Comparison of ENCODE assay signal across 12 cellular contexts in genomic region chr10:132417957-132418441, GRCh38. TPM values are rescaled to one million over a fixed set of nuclear protein-coding genes. Genes with fewer than 3 reads are reported as not detected.
DNase-seq lines count a peak whose midpoint lies in the region; ATAC-seq, FAIRE-seq and TF ChIP-seq lines count a peak whose summit lies in the region.
"Had no signal": no experiment of that assay in that cellular context is flagged by ENCODE, and none has a peak within 500 bp of the region (broad histone marks: within the 10 kb centered on the region; RNA-seq: fewer than 3 reads in every experiment).

No MANE protein-coding gene starts in this region.

- no peak overlapping the region for H3K27ac Mint-ChIP-seq in CD4-positive, alpha-beta T cell
- H3K27ac Mint-ChIP-seq: activated naive CD8-positive, alpha-beta T cell treated with anti-CD3 and anti-CD28 coated beads, Interleukin-2, amount 10 ng/mL, durations not matched to agents 7 days and 5 days had no signal

- no peak overlapping the region for H4K5ac ChIP-seq in mesendoderm (ENCODE audit: low read length)

- no peak overlapping the region for H2BK15ac ChIP-seq in mesendoderm (replicated peaks; ENCODE audit: low read depth)

- H3K27ac ChIP-seq in mesendoderm (ENCODE audit: low read depth, low read length) (no peak overlapping the region), tibial artery (peak overlapping the region; percentile 89 to 91)
- no peak overlapping the region for H3K27ac ChIP-seq in CD4-positive, alpha-beta T cell (ENCODE audit: low read depth, low read length)

- H3K18ac ChIP-seq in mesendoderm (ENCODE audit: low read length): no peak overlapping the region

- no peaks in the 10 kb centered on the region for H3K9me3 Mint-ChIP-seq in CD4-positive, alpha-beta T cell
- H3K9me3 Mint-ChIP-seq: activated naive CD8-positive, alpha-beta T cell treated with anti-CD3 and anti-CD28 coated beads, Interleukin-2, amount 10 ng/mL, durations not matched to agents 7 days and 5 days had no signal

- H4K8ac ChIP-seq in mesendoderm (ENCODE audit: low read depth, low read length): no peak overlapping the region

- H3K36me3 ChIP-seq in bronchial epithelial cell (ENCODE audit: control insufficient read depth, insufficient read depth, low read length) (peaks cover 6% of the 10 kb centered on the region), mesendoderm (ENCODE audit: control insufficient read depth, insufficient read depth, low read length) (no peaks in the 10 kb centered on the region), tibial artery (no peaks in the 10 kb centered on the region)

- H3K4me3 ChIP-seq in bronchial epithelial cell (ENCODE audit: low read depth, low read length) (no peak overlapping the region), mesendoderm (ENCODE audit: low read length) (no peak overlapping the region), tibial artery (no peak overlapping the region)

- H3K4me2 ChIP-seq in mesendoderm (ENCODE audit: low read length): no peak overlapping the region

- H2BK120ac ChIP-seq in mesendoderm (ENCODE audit: low read depth, low read length): no peak overlapping the region

- no peaks in the 10 kb centered on the region for H3K79me2 ChIP-seq in mesendoderm (ENCODE audit: control insufficient read depth, insufficient read depth, low read length)

- peak; percentile 4 for DNase-seq in DMS79 treated with DMSO at 0.1 percent for 48 hours (lab: John Stamatoyannopoulos, UW)
- DNase-seq in DMS79 (lab: John Stamatoyannopoulos, UW): no peak
- DNase-seq in bronchial epithelial cell (ENCODE audit: low read depth): peak; percentile 39
- peak; percentile 47 for DNase-seq in mesendoderm
- no peak for DNase-seq in tibial artery
- no peak for DNase-seq in Kasumi-1 (lab: John Stamatoyannopoulos, UW)
- no peak for DNase-seq in CD4-positive, alpha-beta T cell
- no peak for DNase-seq in C1 segment of cervical spinal cord (lab: John Stamatoyannopoulos, UW)
- DNase-seq: activated naive CD8-positive, alpha-beta T cell treated with anti-CD3 and anti-CD28 coated beads, Interleukin-2, amount 10 ng/mL, durations not matched to agents 7 days and 5 days; left ventricle myocardium superior; stimulated activated CD4-positive, alpha-beta T cell treated with anti-CD3 and anti-CD28 coated beads, Interleukin-15, amount 100 ng/mL, for 24 hours had no signal

- no CpG with 5 or more reads among the region's 20 CpGs for WGBS in mesendoderm (ENCODE audit: extremely low coverage, insufficient coverage, low lambda C conversion rate)

- H3K4me1 Mint-ChIP-seq in CD4-positive, alpha-beta T cell (ENCODE audit: low read depth): peaks cover 27% of the 10 kb centered on the region

- no peak overlapping the region for H3K4ac ChIP-seq in mesendoderm (ENCODE audit: low read depth, low read length)

- no peaks in the 10 kb centered on the region for H3K9me3 ChIP-seq in tibial artery
- no peaks in the 10 kb centered on the region for H3K9me3 ChIP-seq in CD4-positive, alpha-beta T cell (ENCODE audit: control insufficient read depth, low read length)

- FAIRE-seq in bronchial epithelial cell (lab: Jason Lieb, UNC): no peak
- FAIRE-seq: A204.1 had no signal

- H3K79me1 ChIP-seq in mesendoderm (ENCODE audit: low read length): no peaks in the 10 kb centered on the region

- H2AK5ac ChIP-seq in mesendoderm (ENCODE audit: low read length): no peak overlapping the region

- no peak overlapping the region for H3K4me3 Mint-ChIP-seq in CD4-positive, alpha-beta T cell
- H3K4me3 Mint-ChIP-seq: activated naive CD8-positive, alpha-beta T cell treated with anti-CD3 and anti-CD28 coated beads, Interleukin-2, amount 10 ng/mL, durations not matched to agents 7 days and 5 days had no signal

- H3K27me3 Mint-ChIP-seq in CD4-positive, alpha-beta T cell: no peaks in the 10 kb centered on the region
- H3K27me3 Mint-ChIP-seq: activated naive CD8-positive, alpha-beta T cell treated with anti-CD3 and anti-CD28 coated beads, Interleukin-2, amount 10 ng/mL, durations not matched to agents 7 days and 5 days had no signal

- no peak for ATAC-seq in CD4-positive, alpha-beta T cell (ENCODE audit: poor library complexity)

- H2BK5ac ChIP-seq in mesendoderm (ENCODE audit: low read length): no peak overlapping the region

- no peak overlapping the region for H3K23ac ChIP-seq in mesendoderm (ENCODE audit: low read length)

- POLR2A ChIA-PET in CD4-positive, alpha-beta T cell (lab: Charles Lee): no interaction called here

- H3K27me3 ChIP-seq in bronchial epithelial cell (ENCODE audit: control insufficient read depth, insufficient read depth, low read length) (no peaks in the 10 kb centered on the region), mesendoderm (ENCODE audit: insufficient read depth, low read length, poor library complexity) (no peaks in the 10 kb centered on the region), tibial artery (no peaks in the 10 kb centered on the region)
- no peaks in the 10 kb centered on the region for H3K27me3 ChIP-seq in CD4-positive, alpha-beta T cell (ENCODE audit: control insufficient read depth, insufficient read depth, low read length)

- H3K4me1 ChIP-seq in mesendoderm (ENCODE audit: control insufficient read depth, low read depth, low read length) (peaks cover 8% of the 10 kb centered on the region), tibial artery (peaks cover 13 to 57% (median 40%) of the 10 kb centered on the region in 4 donors)

- peaks cover 8% of the 10 kb centered on the region for H3K36me3 Mint-ChIP-seq in CD4-positive, alpha-beta T cell (ENCODE audit: low read depth)

- TF ChIP-seq CTCF in bronchial epithelial cell (IDR thresholded peaks at IDR 0.05; ENCODE audit: insufficient read depth, low read length, severe bottlenecking) (no peak), tibial artery (IDR thresholded peaks at IDR 0.05) (no peak)
- TF ChIP-seq CTCF in CD4-positive, alpha-beta T cell (IDR thresholded peaks at IDR 0.05): no peak

- no peak overlapping the region for H3K9ac ChIP-seq in mesendoderm (ENCODE audit: low read length)

- intact Hi-C loops in tibial artery (cut with DNase I; ENCODE audit: low total_unique reads): no loop called here
- intact Hi-C loops in CD4-positive, alpha-beta T cell (cut with DNase I, micrococcal nuclease): no loop called here

- H3K56ac ChIP-seq in mesendoderm (ENCODE audit: low read length): peak overlapping the region; percentile 30

- CTCF ChIA-PET in CD4-positive, alpha-beta T cell (lab: Charles Lee): no interaction called here

RNA-seq across cellular contexts. Expression of gene PWWP2B, which starts 21.0 kb away (rescaled TPM):
- total RNA-seq in bronchial epithelial cell: 39.4 and 40.0 TPM in 2 replicates
- polyA plus RNA-seq in mesendoderm (2013, experiment 1 of 2): 4.0 TPM
- 3.9 TPM for polyA plus RNA-seq in mesendoderm (2013, experiment 2 of 2)
- total RNA-seq in CD4-positive, alpha-beta T cell: 10 to 100 TPM; 19.2 to 19.6 TPM

Comparison
In these comparisons a context has a peak if more than half of its experiments do, and no peak if none do; other contexts are left out.
1. DNase-seq: peak in DMS79 treated with DMSO at 0.1 percent for 48 hours (single experiment), bronchial epithelial cell (single experiment) and mesendoderm (single experiment); none in DMS79 (single experiment), tibial artery (0 of 2), Kasumi-1 (0 of 2), CD4-positive, alpha-beta T cell (0 of 10) and C1 segment of cervical spinal cord (0 of 14).
2. H3K27ac ChIP-seq: peak in tibial artery (2 of 2); none in mesendoderm (single experiment) and CD4-positive, alpha-beta T cell (single experiment).